Comparison of ENCODE assay signal across 30 cellular contexts in genomic region chr17:16135461-16135860, GRCh38.
"Had no signal": no experiment of that assay in that cellular context is flagged by ENCODE, and none has a peak within 500 bp of the region (broad histone marks: within the 10 kb centered on the region; RNA-seq: fewer than 3 reads in every experiment).

No MANE protein-coding gene starts in this region.

- H3K9me3 Mint-ChIP-seq: activated CD8-positive, alpha-beta T cell treated with anti-CD3 and anti-CD28 coated beads for 36 hours; activated naive CD4-positive, alpha-beta T cell treated with anti-CD3 and anti-CD28 coated beads for 36 hours; activated naive CD8-positive, alpha-beta T cell treated with anti-CD3 and anti-CD28 coated beads, Interleukin-2, amount 10 ng/mL, durations not matched to agents 7 days and 5 days; naive thymus-derived CD8-positive, alpha-beta T cell; neural progenitor cell; stimulated activated memory B cell treated with anti-CD40 and anti-IgM and Interleukin-4, amounts not matched to agents 10 μg/mL and 1 μg/mL and 100 μg/mL, for 72 hours; T-helper 1 cell treated with Interleukin-12 subunit alpha and Interleukin-12 subunit beta and Interleukin-4 antibody, amounts not matched to agents 30 μg/mL and 1 μg/mL, for 36 hours had no signal

- H3K4me1 Mint-ChIP-seq: activated naive CD8-positive, alpha-beta T cell treated with anti-CD3 and anti-CD28 coated beads, Interleukin-2, amount 10 ng/mL, durations not matched to agents 7 days and 5 days; neural progenitor cell; stimulated activated memory B cell treated with anti-CD40 and anti-IgM and Interleukin-4, amounts not matched to agents 10 μg/mL and 1 μg/mL and 100 μg/mL, for 72 hours had no signal

- H3K27ac Mint-ChIP-seq: activated CD8-positive, alpha-beta T cell treated with anti-CD3 and anti-CD28 coated beads for 36 hours; activated naive CD4-positive, alpha-beta T cell treated with anti-CD3 and anti-CD28 coated beads for 36 hours; activated naive CD8-positive, alpha-beta T cell treated with anti-CD3 and anti-CD28 coated beads, Interleukin-2, amount 10 ng/mL, durations not matched to agents 7 days and 5 days; neural progenitor cell; stimulated activated memory B cell treated with anti-CD40 and anti-IgM and Interleukin-4, amounts not matched to agents 10 μg/mL and 1 μg/mL and 100 μg/mL, for 72 hours; T-helper 1 cell treated with Interleukin-12 subunit alpha and Interleukin-12 subunit beta and Interleukin-4 antibody, amounts not matched to agents 30 μg/mL and 1 μg/mL, for 36 hours had no signal

- H3K27me3 Mint-ChIP-seq: activated CD8-positive, alpha-beta T cell treated with anti-CD3 and anti-CD28 coated beads for 36 hours; activated naive CD8-positive, alpha-beta T cell treated with anti-CD3 and anti-CD28 coated beads, Interleukin-2, amount 10 ng/mL, durations not matched to agents 7 days and 5 days; naive thymus-derived CD8-positive, alpha-beta T cell; stimulated activated memory B cell treated with anti-CD40 and anti-IgM and Interleukin-4, amounts not matched to agents 10 μg/mL and 1 μg/mL and 100 μg/mL, for 72 hours had no signal

- H3K9me3 ChIP-seq: breast epithelium, esophagus squamous epithelium, gastrocnemius medialis, psoas muscle, right atrium auricular region, transverse colon had no signal

- ATAC-seq: activated CD8-positive, alpha-beta T cell treated with anti-CD3 and anti-CD28 coated beads for 36 hours; gastrocnemius medialis; left cardiac atrium; naive thymus-derived CD8-positive, alpha-beta T cell; psoas muscle; stimulated activated memory B cell treated with anti-CD40 and anti-IgM and Interleukin-4, amounts not matched to agents 10 μg/mL and 1 μg/mL and 100 μg/mL, for 72 hours had no signal

- DNase-seq: activated CD4-positive, alpha-beta T cell treated with anti-CD3 and anti-CD28 coated beads, Interleukin-2, amount 50 U/mL, for 1 hour; activated CD4-positive, CD25-positive, alpha-beta regulatory T cell treated with anti-CD3 and anti-CD28 coated beads, Interleukin-2, amount 50 U/mL, for 72 hours; activated CD8-positive, alpha-beta T cell treated with anti-CD3 and anti-CD28 coated beads for 36 hours; activated effector memory CD4-positive, alpha-beta T cell treated with Interleukin-2 at 50 U/mL for 16 hours; activated naive CD4-positive, alpha-beta T cell treated with anti-CD3 and anti-CD28 coated beads for 36 hours; activated naive CD8-positive, alpha-beta T cell treated with anti-CD3 and anti-CD28 coated beads, Interleukin-2, amount 10 ng/mL, durations not matched to agents 7 days and 5 days; activated T-cell treated with anti-CD3 and anti-CD28 coated beads, Interleukin-2, amount 50 U/mL, for 48 hours; amniotic stem cell; central memory CD4-positive, alpha-beta T cell; effector CD8-positive, alpha-beta T cell; esophagus squamous epithelium; gastrocnemius medialis; glutamatergic neuron; left cardiac atrium; midbrain; naive thymus-derived CD8-positive, alpha-beta T cell; occipital lobe; psoas muscle; stimulated activated CD4-positive, alpha-beta T cell treated with anti-CD3 and anti-CD28 coated beads, Interleukin-1b, Interleukin-23, amount 100 ng/mL, for 48 hours; stimulated activated CD4-positive, alpha-beta T cell treated with anti-CD3 and anti-CD28 coated beads, Interleukin-4, amount 100 ng/mL, for 4 hours; stimulated activated CD8-positive, alpha-beta memory T cell treated with anti-CD3 and anti-CD28 coated beads, Interleukin-4, amount 100 ng/mL, for 48 hours; SW 1271; T1000; transverse colon had no signal

- H3K4me3 Mint-ChIP-seq: activated CD8-positive, alpha-beta T cell treated with anti-CD3 and anti-CD28 coated beads for 36 hours; activated naive CD4-positive, alpha-beta T cell treated with anti-CD3 and anti-CD28 coated beads for 36 hours; activated naive CD8-positive, alpha-beta T cell treated with anti-CD3 and anti-CD28 coated beads, Interleukin-2, amount 10 ng/mL, durations not matched to agents 7 days and 5 days; naive thymus-derived CD8-positive, alpha-beta T cell; neural progenitor cell; stimulated activated memory B cell treated with anti-CD40 and anti-IgM and Interleukin-4, amounts not matched to agents 10 μg/mL and 1 μg/mL and 100 μg/mL, for 72 hours; T-helper 1 cell treated with Interleukin-12 subunit alpha and Interleukin-12 subunit beta and Interleukin-4 antibody, amounts not matched to agents 30 μg/mL and 1 μg/mL, for 36 hours had no signal

- H3K4me3 ChIP-seq: breast epithelium, esophagus squamous epithelium, gastrocnemius medialis, neural progenitor cell, psoas muscle, right atrium auricular region, smooth muscle cell, transverse colon had no signal
